In the genomic region with DNA sequence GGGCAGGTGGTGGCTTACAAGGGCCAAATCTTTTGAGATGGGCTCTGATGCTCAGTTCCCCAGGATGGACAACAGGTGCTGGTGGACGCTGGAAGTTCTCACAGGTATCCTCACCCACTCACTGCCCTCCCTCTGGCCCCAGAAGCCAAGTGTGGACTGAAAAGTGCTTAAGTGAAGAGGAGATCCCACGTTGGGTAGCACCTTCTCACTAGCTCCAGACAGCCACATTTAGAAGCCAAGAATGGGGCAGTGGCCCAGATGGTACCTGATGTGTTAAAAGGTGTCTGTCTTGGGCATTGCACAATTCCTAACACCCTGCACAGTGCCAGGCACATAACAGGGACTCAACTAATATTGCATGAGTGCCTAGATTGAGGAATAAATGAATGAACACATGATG, we compare ENCODE assay signal across 25 cellular contexts.
DNase-seq lines count a peak whose midpoint lies in the region; ATAC-seq, FAIRE-seq and TF ChIP-seq lines count a peak whose summit lies in the region.
"Had no signal": no experiment of that assay in that cellular context is flagged by ENCODE, and none has a peak within 500 bp of the region (broad histone marks: within the 10 kb centered on the region; RNA-seq: fewer than 3 reads in every experiment).

No MANE protein-coding gene starts in this region.

- H2BK15ac ChIP-seq in IMR-90 (ENCODE audit: low read depth, low read length): no peak overlapping the region

- H3K79me1 ChIP-seq in IMR-90 (ENCODE audit: low read depth in 1 of 2, low read length in 2 of 2): no peaks in the 10 kb centered on the region

- TF ChIP-seq CTCF in IMR-90 (conservative IDR thresholded peaks at IDR 0.05; ENCODE audit: low read depth, low read length): no peak
- no peak for TF ChIP-seq CTCF in spleen (IDR thresholded peaks at IDR 0.05 in 8 of 11, conservative IDR thresholded peaks at IDR 0.05 in 3 of 11)

- no TSS peak for BruUV-seq in IMR-90 (replicated peaks; lab: Mats Ljungman, UMichigan)

- no peak overlapping the region for H2AK9ac ChIP-seq in IMR-90 (replicated peaks; ENCODE audit: low read depth, low read length, poor library complexity)

- no peaks in the 10 kb centered on the region for H3K36me3 ChIP-seq in IMR-90 (ENCODE audit: control insufficient read depth, insufficient read depth, low read length)
- H3K36me3 ChIP-seq in spleen: no peaks in the 10 kb centered on the region
- H3K36me3 ChIP-seq: BE2C; BLaER1 treated with 17β-estradiol and CSF1 and Interleukin-3, amounts not matched to agents 10 nM and 100 nM; HAP-1 had no signal

- H2AFZ ChIP-seq in IMR-90 (replicated peaks; ENCODE audit: low read length, poor library complexity): no peak overlapping the region

- H3K9ac ChIP-seq in IMR-90 (ENCODE audit: low read depth, low read length): no peak overlapping the region
- H3K9ac ChIP-seq: BLaER1 treated with 17β-estradiol and CSF1 and Interleukin-3, amounts not matched to agents 10 nM and 100 nM had no signal

- H3K14ac ChIP-seq in IMR-90 (replicated peaks; ENCODE audit: low read depth, low read length): no peak overlapping the region

- dilution Hi-C loops in IMR-90 (cut with HindIII; ENCODE audit: low sequenced_read_pairs, unreplicated experiment): no loop called here

- ATAC-seq in Right ventricle myocardium superior (ENCODE audit: poor library complexity): no peak
- no peak for ATAC-seq in IMR-90 (ENCODE audit: low read depth)
- ATAC-seq in GM19035 (IDR thresholded peaks at IDR 0.05; ENCODE audit: unreplicated experiment): no peak
- ATAC-seq: GM12878 had no signal

- no peak overlapping the region for H4K8ac ChIP-seq in IMR-90 (ENCODE audit: low read depth in 2 of 2, low read length in 2 of 2)

- no peak overlapping the region for H3K18ac ChIP-seq in IMR-90 (ENCODE audit: low read depth, low read length)

- no peaks in the 10 kb centered on the region for H3K9me1 ChIP-seq in IMR-90 (ENCODE audit: insufficient read depth, low read length)

- POLR2A ChIA-PET in IMR-90 (lab: Charles Lee; ENCODE audit: unreplicated experiment): no interaction called here

- H2BK120ac ChIP-seq in IMR-90 (ENCODE audit: low read depth, low read length): no peak overlapping the region

- in situ Hi-C loops in IMR-90 (cut with MboI; ENCODE audit: low sequenced_read_pairs): no loop called here

- no peak overlapping the region for H3K4me3 ChIP-seq in IMR-90 (ENCODE audit: insufficient read depth, low read depth, low read length)
- no peak overlapping the region for H3K4me3 ChIP-seq in spleen
- H3K4me3 ChIP-seq: A549; BLaER1 treated with 17β-estradiol and CSF1 and Interleukin-3, amounts not matched to agents 10 nM and 100 nM; GM12878; HAP-1 had no signal

- H3K4me2 ChIP-seq in IMR-90 (ENCODE audit: low read depth, low read length): no peak overlapping the region
- H3K4me2 ChIP-seq: A549; BLaER1 treated with 17β-estradiol and CSF1 and Interleukin-3, amounts not matched to agents 10 nM and 100 nM had no signal

- H2AK5ac ChIP-seq in IMR-90 (ENCODE audit: low read depth, low read length): no peak overlapping the region

- no peak for FAIRE-seq in GM12891 (lab: Jason Lieb, UNC)
- FAIRE-seq: A549, D721Med, GM12878, GM18507, H54 had no signal

- no peaks in the 10 kb centered on the region for H4K20me1 ChIP-seq in IMR-90 (ENCODE audit: insufficient read depth, low read length)
- H4K20me1 ChIP-seq: BLaER1 treated with 17β-estradiol and CSF1 and Interleukin-3, amounts not matched to agents 10 nM and 100 nM had no signal

- WGBS in IMR-90 (ENCODE audit: extremely low coverage in 2 of 2, insufficient read length in 1 of 2), 2 experiments: no CpG with 5 or more reads among the region's 2 CpGs
- WGBS in spleen, 5 donors: 51 to 71% (median 59%) methylated on average over 2 of the region's 2 CpGs

- H3K4ac ChIP-seq in IMR-90 (ENCODE audit: low read depth, low read length): no peak overlapping the region

- no peak for TF ChIP-seq RAD21 in IMR-90 (IDR thresholded peaks at IDR 0.05; ENCODE audit: low read length)

- peaks cover 2% of the 10 kb centered on the region; the same call in 1 of the 2 replicates for H3K27me3 ChIP-seq in IMR-90 (ENCODE audit: control insufficient read depth, insufficient read depth, low read length)
- peaks cover 0 to 34% (median 0%) of the 10 kb centered on the region in 7 donors for H3K27me3 ChIP-seq in spleen (replicated peaks in 1 of 7)
- H3K27me3 ChIP-seq: BE2C; BLaER1 treated with 17β-estradiol and CSF1 and Interleukin-3, amounts not matched to agents 10 nM and 100 nM had no signal

- CTCF ChIA-PET in IMR-90 (lab: Yijun Ruan, JAX): no interaction called here

- H4K5ac ChIP-seq in IMR-90 (ENCODE audit: low read depth, low read length): no peak overlapping the region

- H2BK5ac ChIP-seq in IMR-90 (ENCODE audit: low read depth, low read length, poor library complexity, severe bottlenecking): no peak overlapping the region

- no peaks in the 10 kb centered on the region for H3K4me1 ChIP-seq in IMR-90 (ENCODE audit: control insufficient read depth, insufficient read depth, low read length)
- H3K4me1 ChIP-seq in spleen: no peaks in the 10 kb centered on the region
- H3K4me1 ChIP-seq: A549; BE2C; BLaER1 treated with 17β-estradiol and CSF1 and Interleukin-3, amounts not matched to agents 10 nM and 100 nM; HAP-1 had no signal

- H3K23ac ChIP-seq in IMR-90 (ENCODE audit: low read depth, low read length): no peak overlapping the region

- peak; percentile 43 for DNase-seq in cardiac septum (ENCODE audit: low spot score)
- no peak for DNase-seq in Right ventricle myocardium superior
- DNase-seq in IMR-90: no peak
- DNase-seq in mesenteric fat pad (ENCODE audit: low spot score): peak; percentile 55
- DNase-seq in spleen: peak; percentile 39
- no peak for DNase-seq in GM12891 (ENCODE audit: insufficient read length, low spot score)
- DNase-seq: 8988T; ACHN; AML-193; BE2C; CD8-positive, alpha-beta memory T cell; DMS 273 treated with DMSO at 0.1 percent for 48 hours; DMS79; EL; GDM1; GOT3; HFFc6 had no signal

- no peak overlapping the region for H4K91ac ChIP-seq in IMR-90 (ENCODE audit: insufficient read depth, low read depth, low read length)

- H3K9me3 ChIP-seq in IMR-90 (ENCODE audit: control insufficient read depth, insufficient read depth, low read length): no peaks in the 10 kb centered on the region
- H3K9me3 ChIP-seq in spleen: no peaks in the 10 kb centered on the region
- H3K9me3 ChIP-seq: A549; BE2C; BLaER1 treated with 17β-estradiol and CSF1 and Interleukin-3, amounts not matched to agents 10 nM and 100 nM; HAP-1 had no signal

- H2BK20ac ChIP-seq in IMR-90 (ENCODE audit: low read depth, low read length): no peak overlapping the region

- no peak for TF ChIP-seq POLR2A in IMR-90 (IDR thresholded peaks at IDR 0.05; ENCODE audit: low read depth, low read length)
- TF ChIP-seq POLR2A in spleen (IDR thresholded peaks at IDR 0.05): no peak
- no peak for TF ChIP-seq POLR2A in GM12891 (IDR thresholded peaks at IDR 0.05; ENCODE audit: low read depth, low read length)

- H3K56ac ChIP-seq in IMR-90 (ENCODE audit: extremely low read depth, insufficient read depth, low read length): no peak overlapping the region

- no peak overlapping the region for H3K27ac ChIP-seq in IMR-90 (ENCODE audit: insufficient read depth, low read length)
- no peak overlapping the region for H3K27ac ChIP-seq in spleen
- H3K27ac ChIP-seq: A549; BLaER1 treated with 17β-estradiol and CSF1 and Interleukin-3, amounts not matched to agents 10 nM and 100 nM had no signal

- intact Hi-C loops in cardiac septum (cut with DNase I): no loop called here
- intact Hi-C loops in Right ventricle myocardium superior (cut with DNase I): no loop called here
- intact Hi-C loops in IMR-90 (cut with micrococcal nuclease): no loop called here
- intact Hi-C loops in spleen (cut with DNase I; ENCODE audit: low total_unique reads): no loop called here

TF ChIP-seq in IMR-90, 13 proteins besides CTCF, POLR2A, EP300 and RAD21:
- no peak for TF ChIP-seq NFE2L2 (IDR thresholded peaks at IDR 0.05; ENCODE audit: low read depth, low read length)
- TF ChIP-seq SMC3 (IDR thresholded peaks at IDR 0.05; ENCODE audit: low read depth, low read length): no peak
- TF ChIP-seq FOS (IDR thresholded peaks at IDR 0.05; ENCODE audit: low read depth, low read length): no peak
- TF ChIP-seq MAZ (IDR thresholded peaks at IDR 0.05; ENCODE audit: borderline replicate concordance, low read depth, low read length): no peak
- TF ChIP-seq CEBPB (IDR thresholded peaks at IDR 0.05; ENCODE audit: low read depth, low read length): 0 out of 2 replicates have a peak, but pooled peaks have one; percentile 7

TF ChIP-seq in GM12891, 5 proteins besides CTCF, POLR2A, EP300 and RAD21:
- TF ChIP-seq POLR2AphosphoS5 (IDR thresholded peaks at IDR 0.05; ENCODE audit: low read depth, low read length) (no peak), TAF1 (IDR thresholded peaks at IDR 0.05; ENCODE audit: low read depth, low read length) (no peak), POU2F2 (IDR thresholded peaks at IDR 0.05; ENCODE audit: low read depth, low read length) (no peak), SPI1 (IDR thresholded peaks at IDR 0.05; ENCODE audit: low read depth, low read length) (no peak), PAX5 (IDR thresholded peaks at IDR 0.05; ENCODE audit: insufficient read depth, low read length, severe bottlenecking) (no peak)

Comparison
In these comparisons a context has a peak if more than half of its experiments do, and no peak if none do; other contexts are left out.
1. DNase-seq: peak in cardiac septum (single experiment), mesenteric fat pad (single experiment) and spleen (single experiment); none in Right ventricle myocardium superior (single experiment), IMR-90 (single experiment) and GM12891 (single experiment).